In genomic region chr4:3688018-3688998, GRCh38 we compare ENCODE assay signal across 2 cellular contexts.
TF ChIP-seq lines count a peak whose summit lies in the region.

No MANE protein-coding gene starts in this region.

TF ChIP-seq in IMR-90, 13 proteins besides CTCF, POLR2A, EP300 and RAD21:
- TF ChIP-seq, protein P1, sequence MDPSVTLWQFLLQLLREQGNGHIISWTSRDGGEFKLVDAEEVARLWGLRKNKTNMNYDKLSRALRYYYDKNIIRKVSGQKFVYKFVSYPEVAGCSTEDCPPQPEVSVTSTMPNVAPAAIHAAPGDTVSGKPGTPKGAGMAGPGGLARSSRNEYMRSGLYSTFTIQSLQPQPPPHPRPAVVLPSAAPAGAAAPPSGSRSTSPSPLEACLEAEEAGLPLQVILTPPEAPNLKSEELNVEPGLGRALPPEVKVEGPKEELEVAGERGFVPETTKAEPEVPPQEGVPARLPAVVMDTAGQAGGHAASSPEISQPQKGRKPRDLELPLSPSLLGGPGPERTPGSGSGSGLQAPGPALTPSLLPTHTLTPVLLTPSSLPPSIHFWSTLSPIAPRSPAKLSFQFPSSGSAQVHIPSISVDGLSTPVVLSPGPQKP (IDR thresholded peaks at IDR 0.05; ENCODE audit: borderline replicate concordance, low read depth, low read length): no peak
- TF ChIP-seq FOS (IDR thresholded peaks at IDR 0.05; ENCODE audit: low read depth, low read length): no peak
- no peak for TF ChIP-seq MAFK (IDR thresholded peaks at IDR 0.05; ENCODE audit: low read depth, low read length)
- TF ChIP-seq RCOR1 (IDR thresholded peaks at IDR 0.05; ENCODE audit: insufficient replicate concordance, low read length): no peak
- TF ChIP-seq RFX5 (IDR thresholded peaks at IDR 0.05; ENCODE audit: low read depth, low read length): no peak
- no peak for TF ChIP-seq NFE2L2 (IDR thresholded peaks at IDR 0.05; ENCODE audit: low read depth, low read length)
- no peak for TF ChIP-seq MAZ (IDR thresholded peaks at IDR 0.05; ENCODE audit: borderline replicate concordance, low read depth, low read length)
- no peak for TF ChIP-seq CEBPB (IDR thresholded peaks at IDR 0.05; ENCODE audit: low read depth, low read length)
- no peak for TF ChIP-seq BHLHE40 (IDR thresholded peaks at IDR 0.05; ENCODE audit: low read depth, low read length)
- TF ChIP-seq MXI1 (IDR thresholded peaks at IDR 0.05; ENCODE audit: borderline replicate concordance, low read depth, low read length): no peak
- TF ChIP-seq SMC3 (IDR thresholded peaks at IDR 0.05; ENCODE audit: low read depth, low read length): no peak

TF ChIP-seq in WTC11, 78 proteins besides CTCF, POLR2A, EP300 and RAD21:
- TF ChIP-seq, protein P2, sequence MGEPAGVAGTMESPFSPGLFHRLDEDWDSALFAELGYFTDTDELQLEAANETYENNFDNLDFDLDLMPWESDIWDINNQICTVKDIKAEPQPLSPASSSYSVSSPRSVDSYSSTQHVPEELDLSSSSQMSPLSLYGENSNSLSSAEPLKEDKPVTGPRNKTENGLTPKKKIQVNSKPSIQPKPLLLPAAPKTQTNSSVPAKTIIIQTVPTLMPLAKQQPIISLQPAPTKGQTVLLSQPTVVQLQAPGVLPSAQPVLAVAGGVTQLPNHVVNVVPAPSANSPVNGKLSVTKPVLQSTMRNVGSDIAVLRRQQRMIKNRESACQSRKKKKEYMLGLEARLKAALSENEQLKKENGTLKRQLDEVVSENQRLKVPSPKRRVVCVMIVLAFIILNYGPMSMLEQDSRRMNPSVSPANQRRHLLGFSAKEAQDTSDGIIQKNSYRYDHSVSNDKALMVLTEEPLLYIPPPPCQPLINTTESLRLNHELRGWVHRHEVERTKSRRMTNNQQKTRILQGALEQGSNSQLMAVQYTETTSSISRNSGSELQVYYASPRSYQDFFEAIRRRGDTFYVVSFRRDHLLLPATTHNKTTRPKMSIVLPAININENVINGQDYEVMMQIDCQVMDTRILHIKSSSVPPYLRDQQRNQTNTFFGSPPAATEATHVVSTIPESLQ (CRISPR knock-in tag; IDR thresholded peaks at IDR 0.05): no peak
- no peak for TF ChIP-seq MXD4 (CRISPR knock-in tag; IDR thresholded peaks at IDR 0.05; ENCODE audit: borderline replicate concordance)
- TF ChIP-seq, protein P3, sequence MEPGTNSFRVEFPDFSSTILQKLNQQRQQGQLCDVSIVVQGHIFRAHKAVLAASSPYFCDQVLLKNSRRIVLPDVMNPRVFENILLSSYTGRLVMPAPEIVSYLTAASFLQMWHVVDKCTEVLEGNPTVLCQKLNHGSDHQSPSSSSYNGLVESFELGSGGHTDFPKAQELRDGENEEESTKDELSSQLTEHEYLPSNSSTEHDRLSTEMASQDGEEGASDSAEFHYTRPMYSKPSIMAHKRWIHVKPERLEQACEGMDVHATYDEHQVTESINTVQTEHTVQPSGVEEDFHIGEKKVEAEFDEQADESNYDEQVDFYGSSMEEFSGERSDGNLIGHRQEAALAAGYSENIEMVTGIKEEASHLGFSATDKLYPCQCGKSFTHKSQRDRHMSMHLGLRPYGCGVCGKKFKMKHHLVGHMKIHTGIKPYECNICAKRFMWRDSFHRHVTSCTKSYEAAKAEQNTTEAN (CRISPR knock-in tag; IDR thresholded peaks at IDR 0.05): no peak
- TF ChIP-seq, protein P4, sequence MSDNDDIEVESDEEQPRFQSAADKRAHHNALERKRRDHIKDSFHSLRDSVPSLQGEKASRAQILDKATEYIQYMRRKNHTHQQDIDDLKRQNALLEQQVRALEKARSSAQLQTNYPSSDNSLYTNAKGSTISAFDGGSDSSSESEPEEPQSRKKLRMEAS (CRISPR knock-in tag; IDR thresholded peaks at IDR 0.05): no peak
- TF ChIP-seq ZNF263 (CRISPR knock-in tag; IDR thresholded peaks at IDR 0.05; ENCODE audit: low read depth): no peak
- TF ChIP-seq, protein P5, sequence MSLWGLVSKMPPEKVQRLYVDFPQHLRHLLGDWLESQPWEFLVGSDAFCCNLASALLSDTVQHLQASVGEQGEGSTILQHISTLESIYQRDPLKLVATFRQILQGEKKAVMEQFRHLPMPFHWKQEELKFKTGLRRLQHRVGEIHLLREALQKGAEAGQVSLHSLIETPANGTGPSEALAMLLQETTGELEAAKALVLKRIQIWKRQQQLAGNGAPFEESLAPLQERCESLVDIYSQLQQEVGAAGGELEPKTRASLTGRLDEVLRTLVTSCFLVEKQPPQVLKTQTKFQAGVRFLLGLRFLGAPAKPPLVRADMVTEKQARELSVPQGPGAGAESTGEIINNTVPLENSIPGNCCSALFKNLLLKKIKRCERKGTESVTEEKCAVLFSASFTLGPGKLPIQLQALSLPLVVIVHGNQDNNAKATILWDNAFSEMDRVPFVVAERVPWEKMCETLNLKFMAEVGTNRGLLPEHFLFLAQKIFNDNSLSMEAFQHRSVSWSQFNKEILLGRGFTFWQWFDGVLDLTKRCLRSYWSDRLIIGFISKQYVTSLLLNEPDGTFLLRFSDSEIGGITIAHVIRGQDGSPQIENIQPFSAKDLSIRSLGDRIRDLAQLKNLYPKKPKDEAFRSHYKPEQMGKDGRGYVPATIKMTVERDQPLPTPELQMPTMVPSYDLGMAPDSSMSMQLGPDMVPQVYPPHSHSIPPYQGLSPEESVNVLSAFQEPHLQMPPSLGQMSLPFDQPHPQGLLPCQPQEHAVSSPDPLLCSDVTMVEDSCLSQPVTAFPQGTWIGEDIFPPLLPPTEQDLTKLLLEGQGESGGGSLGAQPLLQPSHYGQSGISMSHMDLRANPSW (CRISPR knock-in tag; conservative IDR thresholded peaks at IDR 0.05; ENCODE audit: low read depth): no peak
- no peak for TF ChIP-seq FOXK1 (CRISPR knock-in tag; IDR thresholded peaks at IDR 0.05)
- TF ChIP-seq, protein P6, sequence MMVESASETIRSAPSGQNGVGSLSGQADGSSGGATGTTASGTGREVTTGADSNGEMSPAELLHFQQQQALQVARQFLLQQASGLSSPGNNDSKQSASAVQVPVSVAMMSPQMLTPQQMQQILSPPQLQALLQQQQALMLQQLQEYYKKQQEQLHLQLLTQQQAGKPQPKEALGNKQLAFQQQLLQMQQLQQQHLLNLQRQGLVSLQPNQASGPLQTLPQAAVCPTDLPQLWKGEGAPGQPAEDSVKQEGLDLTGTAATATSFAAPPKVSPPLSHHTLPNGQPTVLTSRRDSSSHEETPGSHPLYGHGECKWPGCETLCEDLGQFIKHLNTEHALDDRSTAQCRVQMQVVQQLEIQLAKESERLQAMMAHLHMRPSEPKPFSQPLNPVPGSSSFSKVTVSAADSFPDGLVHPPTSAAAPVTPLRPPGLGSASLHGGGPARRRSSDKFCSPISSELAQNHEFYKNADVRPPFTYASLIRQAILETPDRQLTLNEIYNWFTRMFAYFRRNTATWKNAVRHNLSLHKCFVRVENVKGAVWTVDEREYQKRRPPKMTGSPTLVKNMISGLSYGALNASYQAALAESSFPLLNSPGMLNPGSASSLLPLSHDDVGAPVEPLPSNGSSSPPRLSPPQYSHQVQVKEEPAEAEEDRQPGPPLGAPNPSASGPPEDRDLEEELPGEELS (CRISPR knock-in tag; IDR thresholded peaks at IDR 0.05): no peak
- no peak for TF ChIP-seq E2F5 (CRISPR knock-in tag; IDR thresholded peaks at IDR 0.05)
- TF ChIP-seq ETV6 (CRISPR knock-in tag; IDR thresholded peaks at IDR 0.05): no peak
- TF ChIP-seq, protein P7, sequence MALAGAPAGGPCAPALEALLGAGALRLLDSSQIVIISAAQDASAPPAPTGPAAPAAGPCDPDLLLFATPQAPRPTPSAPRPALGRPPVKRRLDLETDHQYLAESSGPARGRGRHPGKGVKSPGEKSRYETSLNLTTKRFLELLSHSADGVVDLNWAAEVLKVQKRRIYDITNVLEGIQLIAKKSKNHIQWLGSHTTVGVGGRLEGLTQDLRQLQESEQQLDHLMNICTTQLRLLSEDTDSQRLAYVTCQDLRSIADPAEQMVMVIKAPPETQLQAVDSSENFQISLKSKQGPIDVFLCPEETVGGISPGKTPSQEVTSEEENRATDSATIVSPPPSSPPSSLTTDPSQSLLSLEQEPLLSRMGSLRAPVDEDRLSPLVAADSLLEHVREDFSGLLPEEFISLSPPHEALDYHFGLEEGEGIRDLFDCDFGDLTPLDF (CRISPR knock-in tag; IDR thresholded peaks at IDR 0.05): no peak
